ENCODE assay signal across 20 cellular contexts in genomic region chr3:108157275-108157674, GRCh38.
"Had no signal": no experiment of that assay in that cellular context is flagged by ENCODE, and none has a peak within 500 bp of the region (broad histone marks: within the 10 kb centered on the region; RNA-seq: fewer than 3 reads in every experiment).

No MANE protein-coding gene starts in this region.

- H3K9me3 ChIP-seq: right atrium auricular region, tibial nerve, vagina had no signal

- H3K4me3 ChIP-seq: right atrium auricular region, tibial nerve, vagina had no signal

- ATAC-seq: activated CD4-positive, alpha-beta T cell treated with anti-CD3 and anti-CD28 coated beads for 36 hours; naive thymus-derived CD8-positive, alpha-beta T cell had no signal

- H3K27me3 ChIP-seq: right atrium auricular region, tibial nerve, vagina had no signal

- FAIRE-seq: endometrium, TTC549 had no signal

- DNase-seq: activated CD4-positive, alpha-beta T cell treated with anti-CD3 and anti-CD28 coated beads for 36 hours; activated CD4-positive, alpha-beta T cell treated with anti-CD3 and anti-CD28 coated beads, Interleukin-2, amount 50 U/mL, for 48 hours; activated naive CD4-positive, alpha-beta T cell; aorta; cerebellar nuclear complex; cortex of kidney; erythroblast; foreskin melanocyte; mesendoderm; naive thymus-derived CD8-positive, alpha-beta T cell; occipital lobe; stimulated activated CD4-positive, alpha-beta T cell treated with anti-CD3 and anti-CD28 coated beads, Interleukin-12 subunit alpha, Interleukin-12 subunit beta, amount 100 ng/mL, for 4 hours; stimulated activated CD4-positive, alpha-beta T cell treated with anti-CD3 and anti-CD28 coated beads, Interleukin-1b, Interleukin-23, amount 100 ng/mL, for 48 hours; T-helper 2 cell had no signal

- H3K36me3 ChIP-seq: right atrium auricular region, vagina had no signal

- H3K9me3 Mint-ChIP-seq: naive thymus-derived CD8-positive, alpha-beta T cell; stimulated activated naive CD8-positive, alpha-beta T cell treated with anti-CD3 and anti-CD28 coated beads, Interleukin-15, Interleukin-2, amounts not matched to agents 100 ng/mL and 50 ng/mL, for 24 hours had no signal

- H3K4me1 ChIP-seq: right atrium auricular region, tibial nerve, vagina had no signal

- H3K27me3 Mint-ChIP-seq: activated CD4-positive, alpha-beta T cell treated with anti-CD3 and anti-CD28 coated beads for 36 hours; naive thymus-derived CD8-positive, alpha-beta T cell; stimulated activated naive CD8-positive, alpha-beta T cell treated with anti-CD3 and anti-CD28 coated beads, Interleukin-15, Interleukin-2, amounts not matched to agents 100 ng/mL and 50 ng/mL, for 24 hours had no signal

- H3K27ac Mint-ChIP-seq: activated CD4-positive, alpha-beta T cell treated with anti-CD3 and anti-CD28 coated beads for 36 hours; stimulated activated naive CD8-positive, alpha-beta T cell treated with anti-CD3 and anti-CD28 coated beads, Interleukin-15, Interleukin-2, amounts not matched to agents 100 ng/mL and 50 ng/mL, for 24 hours had no signal

- H3K27ac ChIP-seq: right atrium auricular region, tibial nerve, vagina had no signal

- H3K4me3 Mint-ChIP-seq: activated CD4-positive, alpha-beta T cell treated with anti-CD3 and anti-CD28 coated beads for 36 hours; naive thymus-derived CD8-positive, alpha-beta T cell; stimulated activated naive CD8-positive, alpha-beta T cell treated with anti-CD3 and anti-CD28 coated beads, Interleukin-15, Interleukin-2, amounts not matched to agents 100 ng/mL and 50 ng/mL, for 24 hours had no signal
